Comparison of ENCODE assay signal across 1 cellular context in the genomic region with DNA sequence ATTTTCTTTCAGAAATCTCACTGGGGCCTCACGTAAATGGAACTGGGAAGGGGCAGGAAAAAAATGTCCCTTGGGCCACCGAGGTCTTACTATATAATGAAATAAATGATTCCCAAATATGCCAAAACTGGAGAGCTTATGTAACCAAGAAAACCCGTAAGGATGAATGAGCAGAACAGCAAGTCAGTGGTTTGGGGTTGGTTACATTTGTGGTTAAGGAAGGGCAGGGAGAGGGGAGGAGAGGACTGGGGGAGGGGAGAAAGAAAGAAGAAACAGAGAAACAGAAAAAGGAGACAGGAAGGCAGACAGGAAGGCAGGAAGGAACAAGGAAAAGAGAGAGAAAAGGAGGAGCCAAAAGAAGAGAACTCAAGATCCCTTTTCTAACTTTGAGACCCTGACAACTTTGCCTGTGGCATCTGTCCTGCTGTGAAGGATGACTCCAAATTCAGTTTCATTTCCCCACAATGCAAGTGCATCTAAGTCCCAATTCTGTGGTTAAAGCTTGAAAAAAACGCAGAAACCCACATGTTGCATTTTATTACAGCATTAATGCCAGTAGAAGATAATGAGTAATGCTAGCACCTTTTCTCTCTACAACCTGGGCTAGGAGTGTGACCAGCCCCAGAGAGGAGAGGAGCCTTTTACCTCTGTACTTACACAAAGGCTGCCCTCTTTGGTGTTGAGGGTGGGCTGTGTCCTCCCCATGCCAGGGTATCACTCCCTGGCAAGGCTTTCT.
TF ChIP-seq lines count a peak whose summit lies in the region.

No MANE protein-coding gene starts in this region.

TF ChIP-seq in HepG2, 621 proteins besides CTCF, POLR2A, EP300 and RAD21:
- TF ChIP-seq ZNF777 (CRISPR knock-in tag; IDR thresholded peaks at IDR 0.05): no peak
- TF ChIP-seq HNRNPK (IDR thresholded peaks at IDR 0.05; ENCODE audit: low read depth, low read length, poor library complexity, severe bottlenecking): peak; percentile 18
